ENCODE assay signal across 25 cellular contexts in the genomic region with DNA sequence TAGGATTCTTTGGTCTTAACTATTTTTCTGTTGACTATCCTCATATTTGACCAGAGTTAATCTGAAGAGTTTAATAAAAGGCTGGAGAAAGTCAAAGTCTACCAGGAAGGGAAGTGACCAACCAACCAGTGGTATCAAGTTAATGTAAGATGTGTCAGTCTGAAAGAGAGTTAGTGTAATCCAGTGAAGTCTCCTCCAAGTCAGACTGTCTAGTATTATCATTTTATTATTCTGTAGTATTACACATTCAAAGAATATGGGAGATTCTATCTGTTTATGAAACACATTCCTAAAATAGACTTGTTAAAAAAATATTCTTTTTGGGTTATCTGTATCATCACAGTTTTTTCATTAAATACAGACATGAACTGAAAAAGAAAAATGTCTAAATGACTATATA.
DNase-seq lines count a peak whose midpoint lies in the region; ATAC-seq, FAIRE-seq and TF ChIP-seq lines count a peak whose summit lies in the region.
"Had no signal": no experiment of that assay in that cellular context is flagged by ENCODE, and none has a peak within 500 bp of the region (broad histone marks: within the 10 kb centered on the region; RNA-seq: fewer than 3 reads in every experiment).

No MANE protein-coding gene starts in this region.

- ATAC-seq in activated T-cell treated with anti-CD3 and anti-CD28 coated beads, Interleukin-2, amount 50 U/mL, for 72 hours (replicated peaks in 1 of 2): no peak
- ATAC-seq in SK-N-SH treated with all-trans-retinoic acid at 6 μM for 48 hours (peak; percentile 54; the same call in 2 of the 3 replicates), HG02840 (IDR thresholded peaks at IDR 0.05; ENCODE audit: low FRiP score, unreplicated experiment) (no peak)
- ATAC-seq: GM23338, PC-3 had no signal

- TF ChIP-seq CTCF in kidney (IDR thresholded peaks at IDR 0.05; ENCODE audit: borderline replicate concordance, extremely low read depth, insufficient read depth): no peak

- no peaks in the 10 kb centered on the region for H3K9me3 ChIP-seq in kidney (ENCODE audit: control insufficient read depth in 1 of 2, low read length in 2 of 2)
- H3K9me3 ChIP-seq: BLaER1, SJSA1 had no signal

- DNase-seq in activated T-cell treated with anti-CD3 and anti-CD28 coated beads, Interleukin-2, amount 50 U/mL, for 72 hours: no peak
- no peak for DNase-seq in activated T-cell treated with anti-CD3 and anti-CD28 coated beads, Interleukin-2, amount 50 U/mL, for 1 hour
- no peak for DNase-seq in kidney
- no peak for DNase-seq in G401 (ENCODE audit: low spot score)
- DNase-seq in retina: no peak
- DNase-seq in NOMO-1 treated with DMSO at 0.1 percent for 48 hours (lab: John Stamatoyannopoulos, UW; ENCODE audit: unreplicated experiment): no peak
- DNase-seq: CD4-positive, CD25-positive, alpha-beta regulatory T cell; GF-D8; H9; MM.1S; NCI-H2029; NCI-H446; NCI-H524 treated with DMSO at 0.1 percent for 48 hours; NCI-H774; PC-3; Right ventricle myocardium superior had no signal

- H3K27ac Mint-ChIP-seq in activated T-cell treated with anti-CD3 and anti-CD28 coated beads, Interleukin-2, amount 50 U/mL, for 72 hours: peak overlapping the region; percentile 59
- H3K27ac Mint-ChIP-seq: CD4-positive, CD25-positive, alpha-beta regulatory T cell; GM23338; H9; IgD-negative memory B cell had no signal

- no peak overlapping the region for H3K4me3 ChIP-seq in kidney (ENCODE audit: low read length in 2 of 2)
- H3K4me3 ChIP-seq: BLaER1, GM23338, SJSA1 had no signal

- no peak overlapping the region for H3K4me3 Mint-ChIP-seq in activated T-cell treated with anti-CD3 and anti-CD28 coated beads, Interleukin-2, amount 50 U/mL, for 72 hours
- H3K4me3 Mint-ChIP-seq: CD4-positive, CD25-positive, alpha-beta regulatory T cell; GM23338; H9; IgD-negative memory B cell had no signal

- FAIRE-seq in kidney (lab: Jason Lieb, UNC): peak; percentile 72
- FAIRE-seq: GM19239 had no signal

- in situ Hi-C loops in G401 (cut with HindIII; ENCODE audit: low sequenced_read_pairs): no loop called here

- H3K4me1 ChIP-seq in kidney (ENCODE audit: control insufficient read depth in 1 of 2, insufficient read depth in 1 of 2, low read depth in 1 of 2, low read length in 2 of 2): peaks cover 0 to 4% of the 10 kb centered on the region in 2 donors
- H3K4me1 ChIP-seq: SJSA1 had no signal

- H3K9me3 Mint-ChIP-seq in activated T-cell treated with anti-CD3 and anti-CD28 coated beads, Interleukin-2, amount 50 U/mL, for 72 hours: peaks cover 0 to 1% of the 10 kb centered on the region in 2 donors
- H3K9me3 Mint-ChIP-seq: CD4-positive, CD25-positive, alpha-beta regulatory T cell; GM23338; H9 had no signal

- no peak overlapping the region for H3K9ac ChIP-seq in kidney (ENCODE audit: low read length in 2 of 2)
- H3K9ac ChIP-seq: BLaER1, KMS-11 had no signal

- intact Hi-C loops in kidney (cut with DNase I): no loop called here

- peaks cover 20% of the 10 kb centered on the region for H3K4me1 Mint-ChIP-seq in activated T-cell treated with anti-CD3 and anti-CD28 coated beads, Interleukin-2, amount 50 U/mL, for 72 hours (ENCODE audit: low read depth)

- no peak overlapping the region for H3K27ac ChIP-seq in kidney (ENCODE audit: low read depth in 2 of 2, low read length in 2 of 2)
- H3K27ac ChIP-seq: 22Rv1, BLaER1, KMS-11, SJSA1 had no signal

- H3K27me3 Mint-ChIP-seq in activated T-cell treated with anti-CD3 and anti-CD28 coated beads, Interleukin-2, amount 50 U/mL, for 72 hours (ENCODE audit: low read depth): no peaks in the 10 kb centered on the region
- H3K27me3 Mint-ChIP-seq: CD4-positive, CD25-positive, alpha-beta regulatory T cell; IgD-negative memory B cell had no signal

- peaks cover 0 to 6% of the 10 kb centered on the region in 2 donors for H3K36me3 Mint-ChIP-seq in activated T-cell treated with anti-CD3 and anti-CD28 coated beads, Interleukin-2, amount 50 U/mL, for 72 hours (ENCODE audit: insufficient read depth in 2 of 2)
- H3K36me3 Mint-ChIP-seq: CD4-positive, CD25-positive, alpha-beta regulatory T cell had no signal

- no peaks in the 10 kb centered on the region for H3K36me3 ChIP-seq in kidney (ENCODE audit: control insufficient read depth in 1 of 2, insufficient read depth in 2 of 2, low read length in 2 of 2)
- H3K36me3 ChIP-seq: BLaER1, SJSA1 had no signal

TF ChIP-seq in SK-N-SH treated with all-trans-retinoic acid at 6 μM for 48 hours, 23 proteins besides CTCF, POLR2A, EP300 and RAD21:
- TF ChIP-seq, protein P1, sequence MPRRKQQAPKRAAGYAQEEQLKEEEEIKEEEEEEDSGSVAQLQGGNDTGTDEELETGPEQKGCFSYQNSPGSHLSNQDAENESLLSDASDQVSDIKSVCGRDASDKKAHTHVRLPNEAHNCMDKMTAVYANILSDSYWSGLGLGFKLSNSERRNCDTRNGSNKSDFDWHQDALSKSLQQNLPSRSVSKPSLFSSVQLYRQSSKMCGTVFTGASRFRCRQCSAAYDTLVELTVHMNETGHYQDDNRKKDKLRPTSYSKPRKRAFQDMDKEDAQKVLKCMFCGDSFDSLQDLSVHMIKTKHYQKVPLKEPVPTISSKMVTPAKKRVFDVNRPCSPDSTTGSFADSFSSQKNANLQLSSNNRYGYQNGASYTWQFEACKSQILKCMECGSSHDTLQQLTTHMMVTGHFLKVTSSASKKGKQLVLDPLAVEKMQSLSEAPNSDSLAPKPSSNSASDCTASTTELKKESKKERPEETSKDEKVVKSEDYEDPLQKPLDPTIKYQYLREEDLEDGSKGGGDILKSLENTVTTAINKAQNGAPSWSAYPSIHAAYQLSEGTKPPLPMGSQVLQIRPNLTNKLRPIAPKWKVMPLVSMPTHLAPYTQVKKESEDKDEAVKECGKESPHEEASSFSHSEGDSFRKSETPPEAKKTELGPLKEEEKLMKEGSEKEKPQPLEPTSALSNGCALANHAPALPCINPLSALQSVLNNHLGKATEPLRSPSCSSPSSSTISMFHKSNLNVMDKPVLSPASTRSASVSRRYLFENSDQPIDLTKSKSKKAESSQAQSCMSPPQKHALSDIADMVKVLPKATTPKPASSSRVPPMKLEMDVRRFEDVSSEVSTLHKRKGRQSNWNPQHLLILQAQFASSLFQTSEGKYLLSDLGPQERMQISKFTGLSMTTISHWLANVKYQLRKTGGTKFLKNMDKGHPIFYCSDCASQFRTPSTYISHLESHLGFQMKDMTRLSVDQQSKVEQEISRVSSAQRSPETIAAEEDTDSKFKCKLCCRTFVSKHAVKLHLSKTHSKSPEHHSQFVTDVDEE (CRISPR knock-in tag; IDR thresholded peaks at IDR 0.05): no peak
- TF ChIP-seq, protein P2, sequence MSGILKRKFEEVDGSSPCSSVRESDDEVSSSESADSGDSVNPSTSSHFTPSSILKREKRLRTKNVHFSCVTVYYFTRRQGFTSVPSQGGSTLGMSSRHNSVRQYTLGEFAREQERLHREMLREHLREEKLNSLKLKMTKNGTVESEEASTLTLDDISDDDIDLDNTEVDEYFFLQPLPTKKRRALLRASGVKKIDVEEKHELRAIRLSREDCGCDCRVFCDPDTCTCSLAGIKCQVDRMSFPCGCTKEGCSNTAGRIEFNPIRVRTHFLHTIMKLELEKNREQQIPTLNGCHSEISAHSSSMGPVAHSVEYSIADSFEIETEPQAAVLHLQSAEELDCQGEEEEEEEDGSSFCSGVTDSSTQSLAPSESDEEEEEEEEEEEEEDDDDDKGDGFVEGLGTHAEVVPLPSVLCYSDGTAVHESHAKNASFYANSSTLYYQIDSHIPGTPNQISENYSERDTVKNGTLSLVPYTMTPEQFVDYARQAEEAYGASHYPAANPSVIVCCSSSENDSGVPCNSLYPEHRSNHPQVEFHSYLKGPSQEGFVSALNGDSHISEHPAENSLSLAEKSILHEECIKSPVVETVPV (CRISPR knock-in tag; IDR thresholded peaks at IDR 0.05): no peak
- TF ChIP-seq CSDC2 (CRISPR knock-in tag; IDR thresholded peaks at IDR 0.05): no peak
